Comparison of ENCODE assay signal across 8 cellular contexts in the genomic region with DNA sequence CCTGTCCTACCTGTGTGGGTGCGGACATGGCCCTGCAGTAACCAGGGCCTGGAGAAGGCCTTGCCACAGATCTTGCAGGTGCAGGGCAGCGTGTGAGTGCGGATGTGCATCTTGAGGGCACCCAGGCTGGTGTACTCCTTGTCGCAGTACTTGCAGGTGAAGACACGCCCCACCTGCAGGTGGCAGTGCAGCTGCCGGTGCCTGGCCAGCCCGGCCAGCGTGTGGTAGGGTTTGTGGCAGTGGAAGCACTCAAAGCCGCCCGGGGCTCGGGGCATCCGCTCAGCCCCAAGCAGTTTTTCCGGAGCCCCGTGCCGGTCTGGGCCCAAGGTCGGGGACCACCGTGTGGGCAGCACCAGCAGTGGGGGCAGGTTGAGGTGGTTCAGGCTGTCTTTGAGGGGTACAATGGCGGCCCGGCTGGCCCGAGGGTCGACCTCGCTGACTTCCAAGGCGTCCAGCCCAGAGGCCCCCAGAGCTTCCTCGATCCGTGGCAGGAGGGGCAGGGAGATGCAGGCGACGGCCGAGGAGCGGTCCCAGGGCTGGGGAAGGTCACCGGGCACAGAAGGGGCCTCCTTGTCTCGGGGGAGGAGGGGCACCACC. TPM values are rescaled to one million over a fixed set of nuclear protein-coding genes. Genes with fewer than 3 reads are reported as not detected.
DNase-seq lines count a peak whose midpoint lies in the region; ATAC-seq, FAIRE-seq and TF ChIP-seq lines count a peak whose summit lies in the region.

No MANE protein-coding gene starts in this region.

- H3K4me3 Mint-ChIP-seq in astrocyte (ENCODE audit: unreplicated experiment) (no peak overlapping the region), naive B cell (peak overlapping the region; percentile 73 to 95 (median 88))

- FAIRE-seq in astrocyte (lab: Jason Lieb, UNC) = no peak

- no peak overlapping the region for H3K4me3 ChIP-seq in astrocyte (ENCODE audit: insufficient read depth, low read depth, low read length)

- H3K79me2 ChIP-seq in astrocyte (ENCODE audit: insufficient read depth, low read length) = no peaks in the 10 kb centered on the region

- peaks cover 5% of the 10 kb centered on the region for H3K4me1 ChIP-seq in astrocyte (ENCODE audit: insufficient read depth, low read length)

- H3K4me1 Mint-ChIP-seq in astrocyte (ENCODE audit: low read depth, unreplicated experiment) (no peaks in the 10 kb centered on the region), naive B cell (peaks cover 21 to 50% (median 37%) of the 10 kb centered on the region in 3 donors)

- H3K27ac ChIP-seq in astrocyte (ENCODE audit: low read depth, low read length) = no peak overlapping the region

- H3K4me2 ChIP-seq in astrocyte (ENCODE audit: low read length) = peak overlapping the region; percentile 3

- H2AFZ ChIP-seq in astrocyte (ENCODE audit: low read depth, low read length) = no peak overlapping the region

- H3K9me3 Mint-ChIP-seq in astrocyte (ENCODE audit: unreplicated experiment) = no peaks in the 10 kb centered on the region
- H3K9me3 Mint-ChIP-seq in naive B cell = no peaks in the 10 kb centered on the region

- no peak for TF ChIP-seq CTCF in astrocyte (IDR thresholded peaks at IDR 0.05; ENCODE audit: insufficient read depth, low read depth, low read length)

- peaks cover 14% of the 10 kb centered on the region for H3K27me3 Mint-ChIP-seq in astrocyte (ENCODE audit: low read depth, unreplicated experiment)
- H3K27me3 Mint-ChIP-seq in naive B cell = no peaks in the 10 kb centered on the region

- H3K9me3 ChIP-seq in astrocyte (ENCODE audit: insufficient read depth, low read depth, low read length) = no peaks in the 10 kb centered on the region

- H3K27ac Mint-ChIP-seq in astrocyte (ENCODE audit: unreplicated experiment) (no peak overlapping the region), naive B cell (peak overlapping the region in 5 of 6 donors; percentile 91 to 100 (median 98))

- H3K9ac ChIP-seq in astrocyte (ENCODE audit: low read length) = no peak overlapping the region

- DNase-seq in NCI-H82 (lab: John Stamatoyannopoulos, UW) = peak; percentile 54
- DNase-seq in NCI-H82 treated with DMSO at 0.1 percent for 48 hours (lab: John Stamatoyannopoulos, UW; ENCODE audit: unreplicated experiment) = no peak
- DNase-seq in NAMALWA (ENCODE audit: low spot score) = peak; percentile 79
- no peak for DNase-seq in astrocyte (ENCODE audit: low read depth)
- peak; percentile 33 for DNase-seq in naive B cell
- no peak for DNase-seq in midbrain (lab: John Stamatoyannopoulos, UW)

- peaks cover 12% of the 10 kb centered on the region for H3K27me3 ChIP-seq in astrocyte (ENCODE audit: insufficient read depth, low read length)

- peak; percentile 20 to 24 for ATAC-seq in naive B cell (ENCODE audit: low read depth in 2 of 2)
- no peak for ATAC-seq in GM21576 (IDR thresholded peaks at IDR 0.05; ENCODE audit: unreplicated experiment)
- ATAC-seq in HG03196 (IDR thresholded peaks at IDR 0.05; ENCODE audit: unreplicated experiment) = no peak

- H4K20me1 ChIP-seq in astrocyte (ENCODE audit: insufficient read depth, low read length) = no peaks in the 10 kb centered on the region

- H3K36me3 Mint-ChIP-seq in astrocyte (ENCODE audit: low read depth, unreplicated experiment) (no peaks in the 10 kb centered on the region), naive B cell (no peaks in the 10 kb centered on the region)

- H3K36me3 ChIP-seq in astrocyte (ENCODE audit: insufficient read depth, low read length) = no peaks in the 10 kb centered on the region

RNA-seq across cellular contexts. Expression of a gene that starts 5.1 kb away (rescaled TPM):
- total RNA-seq in astrocyte = 0.22 and 0.48 TPM in 2 replicates
- 1 to 10 TPM; 1.4 to 9.0 (median 5.9) TPM for polyA plus RNA-seq in naive B cell (ENCODE audit: low read depth in 6 of 6)

RNA-seq across cellular contexts. Expression of a gene that starts 18.3 kb away (rescaled TPM):
- 50.3 and 63.9 TPM in 2 replicates for total RNA-seq in astrocyte
- 10 to 100 TPM in 5 of 6 donors, 1 to 10 TPM in 1; 9.7 to 36.1 (median 18.2) TPM for polyA plus RNA-seq in naive B cell (ENCODE audit: low read depth in 6 of 6)

RNA-seq across cellular contexts. Expression of a gene that starts 25.0 kb away (rescaled TPM):
- total RNA-seq in astrocyte = 15.4 and 15.6 TPM in 2 replicates
- polyA plus RNA-seq in naive B cell (ENCODE audit: low read depth in 6 of 6) = 10 to 100 TPM; 28.0 to 42.5 (median 33.0) TPM

RNA-seq across cellular contexts. Expression of a gene that starts 25.1 kb away (rescaled TPM):
- 18.3 and 22.5 TPM in 2 replicates for total RNA-seq in astrocyte
- polyA plus RNA-seq in naive B cell (ENCODE audit: low read depth in 6 of 6) = 10 to 100 TPM in 5 of 6 donors, 1 to 10 TPM in 1; 9.8 to 16.8 (median 13.1) TPM

RNA-seq across cellular contexts. Expression of a gene that starts 30.3 kb away (rescaled TPM):
- total RNA-seq in astrocyte = 236 and 284 TPM in 2 replicates
- polyA plus RNA-seq in naive B cell (ENCODE audit: low read depth in 6 of 6) = 1,000 to 10,000 TPM; 1,408 to 2,468 (median 1,616) TPM

Comparison
In these comparisons a context has a peak if more than half of its experiments do, and no peak if none do; other contexts are left out.
1. DNase-seq: peak in NCI-H82 (single experiment), NAMALWA (single experiment) and naive B cell (single experiment); none in NCI-H82 treated with DMSO at 0.1 percent for 48 hours (single experiment), astrocyte (single experiment) and midbrain (single experiment).
2. ATAC-seq: peak in naive B cell (2 of 2); none in GM21576 (single experiment) and HG03196 (single experiment).